ENCODE assay signal across 18 cellular contexts in genomic region chr12:80316141-80316700, GRCh38.
DNase-seq lines count a peak whose midpoint lies in the region; ATAC-seq and TF ChIP-seq lines count a peak whose summit lies in the region.
"Had no signal": no experiment of that assay in that cellular context is flagged by ENCODE, and none has a peak within 500 bp of the region (broad histone marks: within the 10 kb centered on the region; RNA-seq: fewer than 3 reads in every experiment).

No MANE protein-coding gene starts in this region.

- no peaks in the 10 kb centered on the region for H3F3A ChIP-seq in GM23248 (ENCODE audit: insufficient read depth)

- in situ Hi-C loops in GM23248 (cut with MboI): no loop called here

- DNase-seq in Ammon's horn (ENCODE audit: low spot score) (peak; percentile 25), GM23248 (no peak), NCI-H748 treated with DMSO at 0.1 percent for 48 hours (lab: John Stamatoyannopoulos, UW) (peak; percentile 85), fibroblast of the aortic adventitia (ENCODE audit: low read depth) (peak; percentile 5), RPMI8226 (no peak), amniotic stem cell (lab: John Stamatoyannopoulos, UW) (no peak)
- DNase-seq: CD4-positive, alpha-beta T cell; DMS79 treated with DMSO at 0.1 percent for 48 hours; GOT3; IMR-90; Karpas-422; MG63; NCI-H1092; NCI-H1930; NCI-H510A; SHP77 treated with DMSO at 0.1 percent for 48 hours had no signal

- H3K9me2 ChIP-seq in GM23248 (ENCODE audit: insufficient read depth): no peaks in the 10 kb centered on the region

- H4K20me1 ChIP-seq in GM23248 (ENCODE audit: insufficient read depth): no peaks in the 10 kb centered on the region

- H3K9ac ChIP-seq in GM23248: no peak overlapping the region

- H3K36me3 ChIP-seq in GM23248 (ENCODE audit: low read depth): no peaks in the 10 kb centered on the region
- H3K36me3 ChIP-seq: MG63 had no signal

- H3K4me1 ChIP-seq in GM23248 (ENCODE audit: insufficient read depth): no peaks in the 10 kb centered on the region

- H3K27ac ChIP-seq in GM23248: no peak overlapping the region

- H3K79me2 ChIP-seq in GM23248 (ENCODE audit: insufficient read depth): no peaks in the 10 kb centered on the region

- H3K27me3 ChIP-seq in GM23248 (replicated peaks; ENCODE audit: insufficient read depth): no peaks in the 10 kb centered on the region
- H3K27me3 ChIP-seq: MG63 had no signal

- 38 to 52% methylated on average over 5 of the region's 5 CpGs for WGBS in GM23248 (ENCODE audit: low coverage in 1 of 2, low lambda C conversion rate in 2 of 2, missing lambda C conversion rate in 2 of 2), 2 experiments

- H2AFZ ChIP-seq in GM23248: 0 out of 2 replicates have a peak overlapping the region, but pooled peaks have one; percentile 5

- H3K4me3 ChIP-seq in GM23248 (no peak overlapping the region), fibroblast of the aortic adventitia (ENCODE audit: low read depth, low read length) (no peak overlapping the region)
- H3K4me3 ChIP-seq: GM12878, MG63 had no signal

- no peaks in the 10 kb centered on the region for H3K9me3 ChIP-seq in GM23248 (ENCODE audit: low read depth)
- H3K9me3 ChIP-seq: MG63 had no signal

- no peak overlapping the region for H3K4me2 ChIP-seq in GM23248 (ENCODE audit: unreplicated experiment)

- no peak for TF ChIP-seq CTCF in fibroblast of the aortic adventitia (IDR thresholded peaks at IDR 0.05; ENCODE audit: insufficient read depth, low read length)

- ATAC-seq in HG03457 (IDR thresholded peaks at IDR 0.05; ENCODE audit: unreplicated experiment): no peak
- ATAC-seq: GM12878 had no signal

Comparison
In these comparisons a context has a peak if more than half of its experiments do, and no peak if none do; other contexts are left out.
1. DNase-seq: peak in Ammon's horn (single experiment), NCI-H748 treated with DMSO at 0.1 percent for 48 hours (single experiment) and fibroblast of the aortic adventitia (single experiment); none in GM23248 (single experiment), RPMI8226 (single experiment) and amniotic stem cell (single experiment).